In genomic region chr16:88569614-88569984, GRCh38 we compare ENCODE assay signal across 1 cellular context.
TF ChIP-seq lines count a peak whose summit lies in the region.

No MANE protein-coding gene starts in this region.

TF ChIP-seq in K562, 482 proteins besides CTCF, POLR2A, EP300 and RAD21 (continued from another document):
- TF ChIP-seq AFF1 (IDR thresholded peaks at IDR 0.05; ENCODE audit: low read depth in 1 of 2, partially characterized antibody in 2 of 2) (no peak), MED1 (CRISPR knock-in tag; IDR thresholded peaks at IDR 0.05; ENCODE audit: borderline replicate concordance) (no peak), YY1 (IDR thresholded peaks at IDR 0.05; ENCODE audit: borderline replicate concordance in 1 of 3, control insufficient read depth in 1 of 3, extremely low read depth in 1 of 3, insufficient read depth in 3 of 3, insufficient read length in 1 of 3, insufficient replicate concordance in 2 of 3, low read depth in 1 of 3, low read length in 2 of 3) (peak in 1 of 3 experiments; percentile 40), FOXJ2 (tag; IDR thresholded peaks at IDR 0.05) (no peak), PTBP1 (IDR thresholded peaks at IDR 0.05; ENCODE audit: low read depth, low read length) (no peak), HSF4 (CRISPR knock-in tag; IDR thresholded peaks at IDR 0.05; ENCODE audit: borderline replicate concordance) (no peak), POLR2AphosphoS5 (IDR thresholded peaks at IDR 0.05; ENCODE audit: control insufficient read depth, insufficient read depth, low read depth, low read length) (no peak), SMAD1 (IDR thresholded peaks at IDR 0.05; ENCODE audit: low read depth, low read length, partially characterized antibody) (no peak), ZBTB17 (CRISPR knock-in tag; IDR thresholded peaks at IDR 0.05) (no peak), DLX4 (CRISPR knock-in tag; IDR thresholded peaks at IDR 0.05) (no peak), ZNF146 (CRISPR knock-in tag; IDR thresholded peaks at IDR 0.05; ENCODE audit: unreplicated experiment) (no peak), MIER1 (IDR thresholded peaks at IDR 0.05; ENCODE audit: low read depth) (0 out of 2 replicates have a peak, but pooled peaks have one; percentile 54), ZBTB7A (IDR thresholded peaks at IDR 0.05; ENCODE audit: borderline replicate concordance, control insufficient read depth, low read depth, low read length) (peak; percentile 35; the same call in 1 of the 2 replicates), ARID4B (CRISPR knock-in tag; IDR thresholded peaks at IDR 0.05) (peak; percentile 22; the same call in 1 of the 2 replicates), ZNF224 (CRISPR knock-in tag; IDR thresholded peaks at IDR 0.05) (no peak), ZNF212 (CRISPR knock-in tag; IDR thresholded peaks at IDR 0.05) (no peak), NFYB (IDR thresholded peaks at IDR 0.05; ENCODE audit: extremely low read depth, insufficient read length) (no peak), CBX5 (IDR thresholded peaks at IDR 0.05; ENCODE audit: borderline replicate concordance, low read depth) (no peak), HCFC1 (IDR thresholded peaks at IDR 0.05; ENCODE audit: low read depth, low read length) (no peak), MXD1 (CRISPR knock-in tag; IDR thresholded peaks at IDR 0.05; ENCODE audit: borderline replicate concordance, poor library complexity, severe bottlenecking) (no peak), BRF2 (IDR thresholded peaks at IDR 0.05; ENCODE audit: borderline replicate concordance, insufficient read depth, insufficient read length) (no peak), ETS1 (conservative IDR thresholded peaks at IDR 0.05; ENCODE audit: control insufficient read depth, low read depth, low read length) (peak; percentile 69; the same call in 1 of the 2 replicates), ZKSCAN3 (CRISPR knock-in tag; IDR thresholded peaks at IDR 0.05) (no peak), CBX1 (IDR thresholded peaks at IDR 0.05; ENCODE audit: low read depth) (no peak), ATF4 (CRISPR knock-in tag; IDR thresholded peaks at IDR 0.05) (no peak), THAP7 (CRISPR knock-in tag; IDR thresholded peaks at IDR 0.05) (0 out of 2 replicates have a peak, but pooled peaks have one; percentile 42), PRDM10 (IDR thresholded peaks at IDR 0.05; ENCODE audit: partially characterized antibody) (peak; percentile 8), ETS2 (tag; IDR thresholded peaks at IDR 0.05; ENCODE audit: borderline replicate concordance, poor library complexity, severe bottlenecking) (no peak), EWSR1 (IDR thresholded peaks at IDR 0.05; ENCODE audit: borderline replicate concordance, low read depth, partially characterized antibody) (no peak), NKRF (IDR thresholded peaks at IDR 0.05; ENCODE audit: borderline replicate concordance) (peak; percentile 34; the same call in 1 of the 2 replicates), E2F6 (IDR thresholded peaks at IDR 0.05; ENCODE audit: borderline replicate concordance in 1 of 2, extremely low read depth in 1 of 2, insufficient read depth in 1 of 2, insufficient read length in 1 of 2, low read depth in 1 of 2, low read length in 1 of 2, poor library complexity in 1 of 2, severe bottlenecking in 1 of 2) (peak in 1 of 2 experiments; percentile 10), MECOM (CRISPR knock-in tag; IDR thresholded peaks at IDR 0.05) (no peak), MYC (IDR thresholded peaks at IDR 0.05; ENCODE audit: low read depth, low read length) (no peak), MYC (CRISPR knock-in tag; IDR thresholded peaks at IDR 0.05; ENCODE audit: borderline replicate concordance, low read depth) (peak; percentile 54; the same call in 1 of the 2 replicates)
